ENCODE assay signal across 9 cellular contexts in genomic region chr7:100965723-100966541, GRCh38. TPM values are rescaled to one million over a fixed set of nuclear protein-coding genes. Genes with fewer than 3 reads are reported as not detected.
DNase-seq lines count a peak whose midpoint lies in the region; ATAC-seq and TF ChIP-seq lines count a peak whose summit lies in the region.
"Had no signal": no experiment of that assay in that cellular context is flagged by ENCODE, and none has a peak within 500 bp of the region (broad histone marks: within the 10 kb centered on the region; RNA-seq: fewer than 3 reads in every experiment).

No MANE protein-coding gene starts in this region.

- H3K4me1 ChIP-seq in DND-41 (ENCODE audit: insufficient read depth, low read length), result no peaks in the 10 kb centered on the region
- H3K4me1 ChIP-seq in endodermal cell (ENCODE audit: control insufficient read depth, insufficient read depth, low read length), result peaks cover 9% of the 10 kb centered on the region

- H3K4me2 ChIP-seq in DND-41 (ENCODE audit: insufficient read depth, low read length), result no peak overlapping the region

- peaks cover 8% of the 10 kb centered on the region for H3K27me3 ChIP-seq in DND-41 (ENCODE audit: insufficient read depth, low read length, poor library complexity)
- H3K27me3 ChIP-seq in endodermal cell (ENCODE audit: control insufficient read depth, insufficient read depth, low read length, poor library complexity, severe bottlenecking), result peaks cover 46% of the 10 kb centered on the region

- H2AFZ ChIP-seq in DND-41 (ENCODE audit: low read depth, low read length), result no peak overlapping the region

- H3K9me3 Mint-ChIP-seq in activated CD4-positive, alpha-beta T cell treated with anti-CD3 and anti-CD28 coated beads, Interleukin-2, amount 10 ng/mL, durations not matched to agents 7 days and 5 days, result no peaks in the 10 kb centered on the region
- no peaks in the 10 kb centered on the region for H3K9me3 Mint-ChIP-seq in endodermal cell
- no peaks in the 10 kb centered on the region for H3K9me3 Mint-ChIP-seq in stimulated activated effector memory CD8-positive, alpha-beta T cell treated with anti-CD3 and anti-CD28 coated beads, Interleukin-12 subunit alpha, Interleukin-12 subunit beta, amount 100 ng/mL, for 72 hours

- POLR2A ChIA-PET in activated CD4-positive, alpha-beta T cell treated with anti-CD3 and anti-CD28 coated beads, Interleukin-2, amount 10 ng/mL, durations not matched to agents 7 days and 5 days (lab: Charles Lee), result no interaction called here

- peaks cover 15% of the 10 kb centered on the region for H3K4me1 Mint-ChIP-seq in activated CD4-positive, alpha-beta T cell treated with anti-CD3 and anti-CD28 coated beads, Interleukin-2, amount 10 ng/mL, durations not matched to agents 7 days and 5 days
- peaks cover 24% of the 10 kb centered on the region for H3K4me1 Mint-ChIP-seq in endodermal cell
- peaks cover 24% of the 10 kb centered on the region for H3K4me1 Mint-ChIP-seq in stimulated activated effector memory CD8-positive, alpha-beta T cell treated with anti-CD3 and anti-CD28 coated beads, Interleukin-12 subunit alpha, Interleukin-12 subunit beta, amount 100 ng/mL, for 72 hours

- H4K20me1 ChIP-seq in DND-41 (ENCODE audit: insufficient read depth, low read length), result peaks cover 11% of the 10 kb centered on the region; the same call in 1 of the 2 replicates

- H3K27ac Mint-ChIP-seq in activated CD4-positive, alpha-beta T cell treated with anti-CD3 and anti-CD28 coated beads, Interleukin-2, amount 10 ng/mL, durations not matched to agents 7 days and 5 days, result no peak overlapping the region
- H3K27ac Mint-ChIP-seq in endodermal cell, result peak overlapping the region; percentile 85
- H3K27ac Mint-ChIP-seq in stimulated activated effector memory CD8-positive, alpha-beta T cell treated with anti-CD3 and anti-CD28 coated beads, Interleukin-12 subunit alpha, Interleukin-12 subunit beta, amount 100 ng/mL, for 72 hours, result no peak overlapping the region

- H3K79me2 ChIP-seq in DND-41 (ENCODE audit: insufficient read depth, low read length), result no peaks in the 10 kb centered on the region

- no peaks in the 10 kb centered on the region for H3K36me3 ChIP-seq in DND-41 (ENCODE audit: insufficient read depth, low read length)
- no peaks in the 10 kb centered on the region for H3K36me3 ChIP-seq in endodermal cell (ENCODE audit: control insufficient read depth, insufficient read depth, low read length)

- no peak overlapping the region for H3K4me3 ChIP-seq in DND-41 (ENCODE audit: low read depth in 1 of 2, low read length in 2 of 2)
- peak overlapping the region; percentile 82 for H3K4me3 ChIP-seq in endodermal cell (ENCODE audit: low read length)

- peak overlapping the region; percentile 53 for H3K4me3 Mint-ChIP-seq in activated CD4-positive, alpha-beta T cell treated with anti-CD3 and anti-CD28 coated beads, Interleukin-2, amount 10 ng/mL, durations not matched to agents 7 days and 5 days
- H3K4me3 Mint-ChIP-seq in endodermal cell, result peak overlapping the region; percentile 69
- peak overlapping the region; percentile 72 for H3K4me3 Mint-ChIP-seq in stimulated activated effector memory CD8-positive, alpha-beta T cell treated with anti-CD3 and anti-CD28 coated beads, Interleukin-12 subunit alpha, Interleukin-12 subunit beta, amount 100 ng/mL, for 72 hours

- TF ChIP-seq CTCF in DND-41 (IDR thresholded peaks at IDR 0.05; ENCODE audit: borderline replicate concordance, extremely low read depth, low read length, poor library complexity, severe bottlenecking) (peak; percentile 61), endodermal cell (conservative IDR thresholded peaks at IDR 0.05) (peak; percentile 100)

- 1 to 2% methylated on average over 34 to 58 of the region's 58 CpGs for WGBS in endodermal cell (ENCODE audit: insufficient coverage in 1 of 2, insufficient read length in 1 of 2), 2 experiments

- CTCF ChIA-PET in activated CD4-positive, alpha-beta T cell treated with anti-CD3 and anti-CD28 coated beads, Interleukin-2, amount 10 ng/mL, durations not matched to agents 7 days and 5 days (lab: Charles Lee), result interaction anchor here (0.5 to 1.3 kb wide), 3 partner anchors 8 to 111 kb away, joined by 4 read pairs; no protein-coding TSS in a partner anchor

- no peaks in the 10 kb centered on the region for H3K36me3 Mint-ChIP-seq in activated CD4-positive, alpha-beta T cell treated with anti-CD3 and anti-CD28 coated beads, Interleukin-2, amount 10 ng/mL, durations not matched to agents 7 days and 5 days (ENCODE audit: low read depth)
- no peaks in the 10 kb centered on the region for H3K36me3 Mint-ChIP-seq in endodermal cell (ENCODE audit: low read depth)
- H3K36me3 Mint-ChIP-seq in stimulated activated effector memory CD8-positive, alpha-beta T cell treated with anti-CD3 and anti-CD28 coated beads, Interleukin-12 subunit alpha, Interleukin-12 subunit beta, amount 100 ng/mL, for 72 hours, result peaks cover 4% of the 10 kb centered on the region

- peaks cover 34% of the 10 kb centered on the region for H3K27me3 Mint-ChIP-seq in activated CD4-positive, alpha-beta T cell treated with anti-CD3 and anti-CD28 coated beads, Interleukin-2, amount 10 ng/mL, durations not matched to agents 7 days and 5 days
- peaks cover 35% of the 10 kb centered on the region for H3K27me3 Mint-ChIP-seq in endodermal cell (ENCODE audit: insufficient read depth)

- H3K9me3 ChIP-seq in DND-41 (ENCODE audit: insufficient read depth, low read length, severe bottlenecking), result no peaks in the 10 kb centered on the region
- no peaks in the 10 kb centered on the region for H3K9me3 ChIP-seq in endodermal cell (ENCODE audit: control insufficient read depth, low read length)

- H3K27ac ChIP-seq in DND-41 (ENCODE audit: low read length) (no peak overlapping the region), endodermal cell (ENCODE audit: low read depth, low read length) (no peak overlapping the region)

- no peak for DNase-seq in DND-41
- peak; percentile 58 for DNase-seq in activated CD4-positive, alpha-beta T cell treated with anti-CD3 and anti-CD28 coated beads, Interleukin-2, amount 10 ng/mL, durations not matched to agents 7 days and 5 days
- peak; percentile 100 for DNase-seq in endodermal cell
- peak; percentile 24 for DNase-seq in myocyte (ENCODE audit: low read depth)
- DNase-seq in stimulated activated effector memory CD8-positive, alpha-beta T cell treated with anti-CD3 and anti-CD28 coated beads, Interleukin-12 subunit alpha, Interleukin-12 subunit beta, amount 100 ng/mL, for 72 hours (ENCODE audit: low spot score in 2 of 2), result peak; percentile 93 to 96

- H3K9ac ChIP-seq in DND-41 (ENCODE audit: low read depth, low read length) (no peak overlapping the region), endodermal cell (ENCODE audit: extremely low read depth, low read length, poor library complexity, severe bottlenecking) (no peak overlapping the region)

- ATAC-seq in DND-41 (ENCODE audit: insufficient read depth, low read depth), result peak; percentile 40; the same call in 1 of the 3 replicates
- ATAC-seq in HG03280 (IDR thresholded peaks at IDR 0.05; ENCODE audit: unreplicated experiment), result peak; percentile 58
- peak; percentile 85 for ATAC-seq in stimulated activated effector memory CD8-positive, alpha-beta T cell treated with anti-CD3 and anti-CD28 coated beads, Interleukin-12 subunit alpha, Interleukin-12 subunit beta, amount 100 ng/mL, for 72 hours
- ATAC-seq in GM21528 (IDR thresholded peaks at IDR 0.05; ENCODE audit: low FRiP score, unreplicated experiment), result no peak
- ATAC-seq in GM21526 (IDR thresholded peaks at IDR 0.05; ENCODE audit: low FRiP score, unreplicated experiment), result no peak

RNA-seq across cellular contexts. Expression of gene MUC12, which starts 3.4 kb away (rescaled TPM):
- total RNA-seq in activated CD4-positive, alpha-beta T cell treated with anti-CD3 and anti-CD28 coated beads, Interleukin-2, amount 10 ng/mL, durations not matched to agents 7 days and 5 days, result not detected
- total RNA-seq in endodermal cell (1 to 10 TPM; 2.9 to 3.3 TPM), myocyte (not detected in 2 replicates)
- 7.9 TPM for polyA plus RNA-seq in endodermal cell (2013, experiment 1 of 2)
- polyA plus RNA-seq in endodermal cell (2013, experiment 2 of 2), result 3.6 TPM
- 2.0 TPM for polyA plus RNA-seq in myocyte (2012)
- total RNA-seq: HT1080 had no signal

RNA-seq across cellular contexts. Expression of gene MUC3A, which starts 16.6 kb away (rescaled TPM):
- total RNA-seq in activated CD4-positive, alpha-beta T cell treated with anti-CD3 and anti-CD28 coated beads, Interleukin-2, amount 10 ng/mL, durations not matched to agents 7 days and 5 days, result not detected
- total RNA-seq in endodermal cell, result 10 to 100 TPM in 1 of 2 donors, 1 to 10 TPM in 1; 7.7 to 24.1 TPM
- 5.8 TPM for polyA plus RNA-seq in endodermal cell (2013, experiment 1 of 2)
- 3.8 TPM for polyA plus RNA-seq in endodermal cell (2013, experiment 2 of 2)
- total RNA-seq in myocyte, result not detected in 2 replicates
- not detected for polyA plus RNA-seq in myocyte (2012)
- total RNA-seq: HT1080 had no signal

RNA-seq across cellular contexts. Expression of gene MUC17, which starts 53.9 kb away (rescaled TPM):
- total RNA-seq in activated CD4-positive, alpha-beta T cell treated with anti-CD3 and anti-CD28 coated beads, Interleukin-2, amount 10 ng/mL, durations not matched to agents 7 days and 5 days, result not detected
- not detected for total RNA-seq in endodermal cell
- polyA plus RNA-seq in endodermal cell (2013, experiment 1 of 2), result not detected
- not detected for polyA plus RNA-seq in endodermal cell (2013, experiment 2 of 2)
- not detected in 2 replicates for total RNA-seq in myocyte
- polyA plus RNA-seq in myocyte (2012), result not detected
- total RNA-seq: HT1080 had no signal

Comparison
In these comparisons a context has a peak if more than half of its experiments do, and no peak if none do; other contexts are left out.
1. ATAC-seq: peak in DND-41 (single experiment), HG03280 (single experiment) and stimulated activated effector memory CD8-positive, alpha-beta T cell treated with anti-CD3 and anti-CD28 coated beads, Interleukin-12 subunit alpha, Interleukin-12 subunit beta, amount 100 ng/mL, for 72 hours (single experiment); none in GM21528 (single experiment) and GM21526 (single experiment).
2. Peak in every context shown above with its lines, with median percentiles within 50 percentile points of each other: H3K4me3 Mint-ChIP-seq.